Comparison of ENCODE assay signal across 20 cellular contexts in genomic region chr14:104887623-104888488, GRCh38. TPM values are rescaled to one million over a fixed set of nuclear protein-coding genes. Genes with fewer than 3 reads are reported as not detected.
DNase-seq lines count a peak whose midpoint lies in the region; ATAC-seq, FAIRE-seq and TF ChIP-seq lines count a peak whose summit lies in the region.
"Had no signal": no experiment of that assay in that cellular context is flagged by ENCODE, and none has a peak within 500 bp of the region (broad histone marks: within the 10 kb centered on the region; RNA-seq: fewer than 3 reads in every experiment).

No MANE protein-coding gene starts in this region.

- ATAC-seq in omental fat pad (ENCODE audit: low FRiP score): no peak
- ATAC-seq: SK-N-SH treated with all-trans-retinoic acid at 6 μM for 48 hours had no signal

- H3K27me3 ChIP-seq in Peyer's patch: no peaks in the 10 kb centered on the region
- H3K27me3 ChIP-seq in spleen (replicated peaks in 1 of 7): no peaks in the 10 kb centered on the region
- H3K27me3 ChIP-seq: breast epithelium had no signal

- no peak overlapping the region for H3K9ac ChIP-seq in kidney (ENCODE audit: low read length in 2 of 2)
- H3K9ac ChIP-seq: BLaER1 treated with 17β-estradiol and CSF1 and Interleukin-3, amounts not matched to agents 10 nM and 100 nM had no signal

- peaks cover 0 to 2% (median 0%) of the 10 kb centered on the region in 4 donors for H3K4me1 ChIP-seq in Peyer's patch
- no peaks in the 10 kb centered on the region for H3K4me1 ChIP-seq in kidney (ENCODE audit: control insufficient read depth in 1 of 2, insufficient read depth in 1 of 2, low read depth in 1 of 2, low read length in 2 of 2)
- no peaks in the 10 kb centered on the region for H3K4me1 ChIP-seq in spleen
- H3K4me1 ChIP-seq: breast epithelium had no signal

- no peak for FAIRE-seq in kidney (lab: Jason Lieb, UNC)
- FAIRE-seq: urothelium cell line had no signal

- H3K9me3 ChIP-seq in Peyer's patch (no peaks in the 10 kb centered on the region), kidney (ENCODE audit: control insufficient read depth in 1 of 2, low read length in 2 of 2) (no peaks in the 10 kb centered on the region), spleen (no peaks in the 10 kb centered on the region)
- H3K9me3 ChIP-seq: BLaER1 treated with 17β-estradiol and CSF1 and Interleukin-3, amounts not matched to agents 10 nM and 100 nM; breast epithelium had no signal

- DNase-seq in activated CD8-positive, alpha-beta memory T cell treated with anti-CD3 and anti-CD28 coated beads, Interleukin-2, amount 50 U/mL, for 4 hours: peak; percentile 13
- DNase-seq in activated CD8-positive, alpha-beta memory T cell treated with anti-CD3 and anti-CD28 coated beads for 24 hours: no peak
- peak in 2 of 3 donors; percentile 42 to 43 for DNase-seq in Peyer's patch
- peak; percentile 76 for DNase-seq in kidney
- DNase-seq in spleen: peak; percentile 75
- no peak for DNase-seq in NCI-H524 (lab: John Stamatoyannopoulos, UW)
- no peak for DNase-seq in omental fat pad (ENCODE audit: low spot score)
- no peak for DNase-seq in NCI-H187 (lab: John Stamatoyannopoulos, UW)
- DNase-seq: NCI-H2107; NCI-H510A; occipital lobe; stimulated activated CD4-positive, alpha-beta T cell treated with anti-CD3 and anti-CD28 coated beads, Interleukin-4, amount 100 ng/mL, for 24 hours; T-helper 9 cell had no signal

- TF ChIP-seq POLR2A in Peyer's patch (IDR thresholded peaks at IDR 0.05): no peak
- TF ChIP-seq POLR2A in spleen (IDR thresholded peaks at IDR 0.05): no peak

- H3K4me3 ChIP-seq in Peyer's patch: no peak overlapping the region
- H3K4me3 ChIP-seq in kidney (ENCODE audit: low read length in 2 of 2): no peak overlapping the region
- H3K4me3 ChIP-seq in spleen: no peak overlapping the region
- H3K4me3 ChIP-seq: BLaER1 treated with 17β-estradiol and CSF1 and Interleukin-3, amounts not matched to agents 10 nM and 100 nM; breast epithelium had no signal

- H3K27ac ChIP-seq in Peyer's patch (no peak overlapping the region), kidney (ENCODE audit: low read depth in 2 of 2, low read length in 2 of 2) (no peak overlapping the region), spleen (no peak overlapping the region)
- H3K27ac ChIP-seq: BLaER1 treated with 17β-estradiol and CSF1 and Interleukin-3, amounts not matched to agents 10 nM and 100 nM; breast epithelium; HL-60 had no signal

- 90 to 98% (median 95%) methylated on average over 8 to 33 of the region's 33 CpGs for WGBS in spleen, 5 donors

- intact Hi-C loops in kidney (cut with DNase I): no loop called here
- intact Hi-C loops in spleen (cut with DNase I; ENCODE audit: low total_unique reads): no loop called here

- H3K36me3 ChIP-seq in Peyer's patch (peaks cover 0 to 60% (median 0%) of the 10 kb centered on the region in 3 donors), kidney (ENCODE audit: control insufficient read depth in 1 of 2, insufficient read depth in 2 of 2, low read length in 2 of 2) (peaks cover 0 to 4% of the 10 kb centered on the region in 2 donors), spleen (peaks cover 0 to 48% (median 6%) of the 10 kb centered on the region in 6 donors)
- H3K36me3 ChIP-seq: breast epithelium had no signal

- TF ChIP-seq CTCF in Peyer's patch (IDR thresholded peaks at IDR 0.05) (no peak), kidney (IDR thresholded peaks at IDR 0.05; ENCODE audit: borderline replicate concordance, extremely low read depth, insufficient read depth) (no peak), spleen (IDR thresholded peaks at IDR 0.05 in 8 of 11, conservative IDR thresholded peaks at IDR 0.05 in 3 of 11) (no peak), omental fat pad (IDR thresholded peaks at IDR 0.05) (no peak)

RNA-seq across cellular contexts. Expression of gene CEP170B, which starts 22.8 kb away (rescaled TPM):
- total RNA-seq in Peyer's patch: 100 to 1,000 TPM in 1 of 4 donors, 10 to 100 TPM in 3; 42.1 to 112 (median 83.8) TPM
- total RNA-seq in kidney: 42.4 TPM
- polyA plus RNA-seq in kidney (ENCODE audit: insufficient read depth, low read depth, low replicate concordance): 8.1 TPM
- total RNA-seq in spleen: 10 to 100 TPM in 1 of 7 donors, 1 to 10 TPM in 6; 5.2 to 12.6 (median 5.9) TPM
- 1 to 10 TPM in 1 of 3 donors, under 1 TPM in 2; 0.58 to 3.8 (median 0.72) TPM for polyA plus RNA-seq in spleen
- total RNA-seq in omental fat pad: 10 to 100 TPM in 3 of 4 donors, 1 to 10 TPM in 1; 5.5 to 29.3 (median 13.0) TPM

RNA-seq across cellular contexts. Expression of gene PLD4, which starts 36.8 kb away (rescaled TPM):
- total RNA-seq in Peyer's patch (1 to 10 TPM in 2 of 4 donors, not detected in 2; 1.7 to 4.1 TPM), kidney (3.2 TPM), spleen (10 to 100 TPM in 6 of 7 donors, 1 to 10 TPM in 1; 5.4 to 30.2 (median 13.9) TPM), omental fat pad (under 1 TPM in 3 of 4 donors, not detected in 1; under 0.01 to 0.37 (median 0.16) TPM)
- polyA plus RNA-seq in kidney (ENCODE audit: insufficient read depth, low read depth, low replicate concordance) (not detected), spleen (10 to 100 TPM; 25.8 to 31.3 (median 29.8) TPM)
- total RNA-seq: A673, lung microvascular endothelial cell had no signal

Comparison
In these comparisons a context has a peak if more than half of its experiments do, and no peak if none do; other contexts are left out.
1. DNase-seq: peak in activated CD8-positive, alpha-beta memory T cell treated with anti-CD3 and anti-CD28 coated beads, Interleukin-2, amount 50 U/mL, for 4 hours (single experiment), Peyer's patch (2 of 3), kidney (single experiment) and spleen (single experiment); none in activated CD8-positive, alpha-beta memory T cell treated with anti-CD3 and anti-CD28 coated beads for 24 hours (single experiment), NCI-H524 (0 of 2), omental fat pad (single experiment) and NCI-H187 (0 of 2).